In the genomic region with DNA sequence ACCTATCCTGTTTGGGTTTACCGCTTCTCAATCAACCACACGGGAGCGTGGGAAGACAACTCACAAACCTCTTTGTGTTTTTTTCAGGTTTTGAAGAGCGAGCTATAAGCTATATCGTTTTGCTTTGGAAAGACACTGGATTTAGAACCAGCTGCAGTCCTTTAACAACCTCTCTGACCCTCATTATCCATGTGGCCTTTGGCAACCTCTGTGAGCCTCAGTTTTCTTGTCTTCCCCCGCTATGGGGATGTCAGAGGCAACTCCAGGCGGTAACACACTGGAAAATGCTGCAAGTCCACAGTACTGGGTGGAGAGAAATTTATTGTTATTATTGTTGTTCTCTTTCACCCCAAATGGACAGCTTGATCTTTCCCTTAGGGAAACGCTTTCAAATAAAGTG, we compare ENCODE assay signal across 11 cellular contexts.
"Had no signal": no experiment of that assay in that cellular context is flagged by ENCODE, and none has a peak within 500 bp of the region (broad histone marks: within the 10 kb centered on the region; RNA-seq: fewer than 3 reads in every experiment).

No MANE protein-coding gene starts in this region.

- ATAC-seq: activated CD8-positive, alpha-beta T cell treated with anti-CD3 and anti-CD28 coated beads, Interleukin-2, amount 10 ng/mL, durations not matched to agents 7 days and 5 days; lower lobe of right lung; stimulated activated naive CD8-positive, alpha-beta T cell treated with anti-CD3 and anti-CD28 coated beads, Interleukin-15, amount 100 ng/mL, for 72 hours; T-cell had no signal

- H3K4me3 ChIP-seq: cardiac muscle cell, lower lobe of right lung had no signal

- H3K9me3 ChIP-seq: lower lobe of right lung, neutrophil had no signal

- DNase-seq: activated CD8-positive, alpha-beta memory T cell treated with anti-CD3 and anti-CD28 coated beads, Interleukin-2, amount 50 U/mL, for 48 hours; activated CD8-positive, alpha-beta T cell treated with anti-CD3 and anti-CD28 coated beads, Interleukin-2, amount 10 ng/mL, durations not matched to agents 7 days and 5 days; activated naive CD4-positive, alpha-beta T cell; lower lobe of right lung; naive B cell; stimulated activated CD4-positive, alpha-beta T cell treated with anti-CD3 and anti-CD28 coated beads, Interleukin-4, amount 100 ng/mL, for 24 hours; stimulated activated naive CD8-positive, alpha-beta T cell treated with anti-CD3 and anti-CD28 coated beads, Interleukin-15, amount 100 ng/mL, for 72 hours; T-cell; T1000 had no signal

- H3K27me3 ChIP-seq: cardiac muscle cell, neutrophil had no signal

- H3K27ac ChIP-seq: cardiac muscle cell, lower lobe of right lung, neutrophil had no signal

- H3K36me3 ChIP-seq: cardiac muscle cell, lower lobe of right lung, neutrophil had no signal
